9 cellular contexts compared by ENCODE assay signal in the genomic region with DNA sequence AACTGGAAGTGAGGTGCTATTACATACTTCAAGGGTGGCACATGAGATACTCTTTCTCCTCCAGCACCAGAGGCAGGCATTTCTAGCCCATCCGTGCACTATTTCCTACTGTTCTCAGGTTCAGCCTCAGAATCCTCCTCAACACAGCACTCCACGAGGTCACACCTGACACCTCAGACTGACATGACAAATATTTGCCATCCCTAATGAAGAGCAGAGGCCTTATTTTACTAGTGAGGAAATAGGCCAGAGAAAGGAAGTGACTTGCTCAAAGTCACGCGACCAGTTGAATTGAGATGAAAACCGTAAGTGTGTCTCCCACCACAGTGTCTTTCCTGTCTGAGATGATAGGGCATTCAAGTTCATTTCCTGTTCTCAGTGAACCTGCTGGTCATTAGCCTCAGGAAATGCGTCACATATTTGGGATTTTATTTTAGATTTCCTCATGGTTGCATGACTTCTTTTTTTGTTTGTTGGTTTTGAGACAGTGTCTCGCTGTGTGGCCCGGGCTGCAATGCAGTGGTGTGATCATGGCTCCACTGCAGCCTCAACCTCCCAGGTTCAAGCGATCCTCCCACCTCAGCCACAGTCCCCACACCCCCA. TPM values are rescaled to one million over a fixed set of nuclear protein-coding genes. Genes with fewer than 3 reads are reported as not detected.
DNase-seq lines count a peak whose midpoint lies in the region; ATAC-seq and TF ChIP-seq lines count a peak whose summit lies in the region.
"Had no signal": no experiment of that assay in that cellular context is flagged by ENCODE, and none has a peak within 500 bp of the region (broad histone marks: within the 10 kb centered on the region; RNA-seq: fewer than 3 reads in every experiment).

No MANE protein-coding gene starts in this region.

- TF ChIP-seq CTCF in GM10248 (IDR thresholded peaks at IDR 0.05; ENCODE audit: control extremely low read depth, extremely low read depth, low read depth, missing control alignments) = no peak
- no peak for TF ChIP-seq CTCF in heart right ventricle (IDR thresholded peaks at IDR 0.05)

- peaks cover 0 to 15% (median 5%) of the 10 kb centered on the region in 7 donors for H3K27me3 ChIP-seq in heart right ventricle
- H3K27me3 ChIP-seq: uterus had no signal

- ATAC-seq in heart right ventricle (peak; percentile 29 to 92 (median 81)), HG02623 (IDR thresholded peaks at IDR 0.05; ENCODE audit: unreplicated experiment) (no peak)

- intact Hi-C loops in heart right ventricle (cut with DNase I) = no loop called here

- no peak overlapping the region for H3K4me3 ChIP-seq in heart right ventricle
- H3K4me3 ChIP-seq: uterus had no signal

- CTCF ChIA-PET in GM10248 (lab: Yijun Ruan, JAX) = interaction anchor here (0.7 to 1.5 kb wide), 3 partner anchors 27 to 256 kb away, joined by 3 to 4 read pairs (median 3); no protein-coding TSS in a partner anchor

- WGBS in heart right ventricle, 2 donors = 54 to 73% methylated on average over 9 of the region's 9 CpGs

- H3K9me3 ChIP-seq in heart right ventricle = no peaks in the 10 kb centered on the region
- H3K9me3 ChIP-seq: uterus had no signal

- POLR2A ChIA-PET in GM10248 (lab: Yijun Ruan, JAX) = no interaction called here

- H3K36me3 ChIP-seq in heart right ventricle = no peaks in the 10 kb centered on the region
- H3K36me3 ChIP-seq: uterus had no signal

- H3K4me1 ChIP-seq in heart right ventricle = peaks cover 0 to 29% (median 17%) of the 10 kb centered on the region in 9 donors
- H3K4me1 ChIP-seq: uterus had no signal

- DNase-seq in GM10248 (ENCODE audit: extremely low spot score) (peak; percentile 62), MV-4-11 (lab: John Stamatoyannopoulos, UW) (peak; percentile 95), heart right ventricle (peak in 1 of 2 donors; percentile 43), Ammon's horn (ENCODE audit: low spot score) (no peak), HPDE6-E6E7 (ENCODE audit: extremely low spot score) (no peak)
- DNase-seq in activated CD8-positive, alpha-beta memory T cell treated with anti-CD3 and anti-CD28 coated beads, Interleukin-2, amount 50 U/mL, for 48 hours = peak; percentile 58
- peak; percentile 19 to 30 for DNase-seq in stimulated activated CD8-positive, alpha-beta memory T cell treated with anti-CD3 and anti-CD28 coated beads, Interleukin-7, amount 100 ng/mL, for 1 hour (ENCODE audit: low read depth in 2 of 2)

- peak overlapping the region in 7 of 10 donors; percentile 28 to 81 (median 71) for H3K27ac ChIP-seq in heart right ventricle

RNA-seq across cellular contexts. Expression of gene SEZ6, which starts 23.5 kb away (rescaled TPM):
- not detected for total RNA-seq in heart right ventricle
- not detected for polyA plus RNA-seq in heart right ventricle

RNA-seq across cellular contexts. Expression of gene PHF12, which starts 31.0 kb away (rescaled TPM):
- total RNA-seq in heart right ventricle = 10 to 100 TPM; 18.4 to 28.0 (median 21.6) TPM
- 10 to 100 TPM in 1 of 2 donors, 1 to 10 TPM in 1; 7.3 to 11.2 TPM for polyA plus RNA-seq in heart right ventricle

Comparison
In these comparisons a context has a peak if more than half of its experiments do, and no peak if none do; other contexts are left out.
1. DNase-seq: peak in GM10248 (single experiment), MV-4-11 (single experiment), activated CD8-positive, alpha-beta memory T cell treated with anti-CD3 and anti-CD28 coated beads, Interleukin-2, amount 50 U/mL, for 48 hours (single experiment) and stimulated activated CD8-positive, alpha-beta memory T cell treated with anti-CD3 and anti-CD28 coated beads, Interleukin-7, amount 100 ng/mL, for 1 hour (2 of 2); none in Ammon's horn (single experiment) and HPDE6-E6E7 (single experiment).